Comparison of ENCODE assay signal across 25 cellular contexts in genomic region chr2:209240204-209240603, GRCh38.
"Had no signal": no experiment of that assay in that cellular context is flagged by ENCODE, and none has a peak within 500 bp of the region (broad histone marks: within the 10 kb centered on the region; RNA-seq: fewer than 3 reads in every experiment).

No MANE protein-coding gene starts in this region.

- H3K27me3 ChIP-seq: esophagus squamous epithelium, gastrocnemius medialis, heart right ventricle, left lung had no signal

- ATAC-seq: esophagus mucosa; gastrocnemius medialis; heart right ventricle; left cardiac atrium; left lung; left ventricle myocardium superior; lower lobe of right lung; naive thymus-derived CD4-positive, alpha-beta T cell had no signal

- H3K9me3 ChIP-seq: gastrocnemius medialis, lower lobe of right lung had no signal

- H3K27ac ChIP-seq: coronary artery, dorsolateral prefrontal cortex, epithelial cell of prostate, esophagus squamous epithelium, gastrocnemius medialis, heart right ventricle, left lung, lower lobe of right lung had no signal

- H3K4me1 ChIP-seq: esophagus squamous epithelium, gastrocnemius medialis, heart right ventricle, left lung, lower lobe of right lung had no signal

- FAIRE-seq: colon, islet of Langerhans, keratinocyte had no signal

- H3K36me3 ChIP-seq: esophagus squamous epithelium, gastrocnemius medialis, heart right ventricle, left lung, lower lobe of right lung had no signal

- DNase-seq: dermis blood vessel endothelial cell; dorsolateral prefrontal cortex; effector CD4-positive, alpha-beta T cell; effector memory CD4-positive, alpha-beta T cell; erythroblast; esophagus squamous epithelium; foreskin fibroblast; foreskin melanocyte; gastrocnemius medialis; glutamatergic neuron; heart right ventricle; hippocampal formation; left cardiac atrium; left lung; left ventricle myocardium superior; lower lobe of right lung; mesendoderm; midbrain; naive thymus-derived CD4-positive, alpha-beta T cell had no signal

- H3K4me3 ChIP-seq: coronary artery, dorsolateral prefrontal cortex, esophagus squamous epithelium, gastrocnemius medialis, heart right ventricle, left lung, lower lobe of right lung had no signal
